ENCODE assay signal across 9 cellular contexts in genomic region chr1:38000233-38000528, GRCh38. TPM values are rescaled to one million over a fixed set of nuclear protein-coding genes. Genes with fewer than 3 reads are reported as not detected.
DNase-seq lines count a peak whose midpoint lies in the region; ATAC-seq and TF ChIP-seq lines count a peak whose summit lies in the region.
"Had no signal": no experiment of that assay in that cellular context is flagged by ENCODE, and none has a peak within 500 bp of the region (broad histone marks: within the 10 kb centered on the region; RNA-seq: fewer than 3 reads in every experiment).

No MANE protein-coding gene starts in this region.

- TF ChIP-seq CTCF in heart right ventricle (IDR thresholded peaks at IDR 0.05): no peak

- peak overlapping the region; percentile 83 for H3K4me3 Mint-ChIP-seq in natural killer cell treated with Interleukin-12 subunit alpha and Interleukin-12 subunit beta and Interleukin-15 and Interleukin-18, amount 100 ng/mL, for 72 hours
- H3K4me3 Mint-ChIP-seq: central memory CD8-positive, alpha-beta T cell had no signal

- no peak for DNase-seq in heart right ventricle
- DNase-seq in left ventricle myocardium superior: no peak
- no peak for DNase-seq in natural killer cell treated with Interleukin-12 subunit alpha and Interleukin-12 subunit beta and Interleukin-15 and Interleukin-18, amount 100 ng/mL, for 72 hours (ENCODE audit: low spot score)
- no peak for DNase-seq in aorta
- no peak for DNase-seq in glomerular visceral epithelial cell (ENCODE audit: extremely low spot score)
- DNase-seq in HT-29 (ENCODE audit: low spot score): no peak

- H3K9ac ChIP-seq in duodenal mucosa (ENCODE audit: low read depth in 1 of 2, low read length in 2 of 2): peak overlapping the region; percentile 39 to 54

- H3K9me3 ChIP-seq in heart right ventricle: no peaks in the 10 kb centered on the region
- no peaks in the 10 kb centered on the region for H3K9me3 ChIP-seq in duodenal mucosa (ENCODE audit: control insufficient read depth in 1 of 2, low read length in 2 of 2)
- no peaks in the 10 kb centered on the region for H3K9me3 ChIP-seq in aorta (ENCODE audit: control insufficient read depth, low read length)

- no peaks in the 10 kb centered on the region for H3K27me3 ChIP-seq in heart right ventricle
- H3K27me3 ChIP-seq in duodenal mucosa (ENCODE audit: control insufficient read depth in 1 of 2, insufficient read depth in 2 of 2, low read length in 2 of 2): peaks cover 6% of the 10 kb centered on the region in 2 donors
- H3K27me3 ChIP-seq in aorta (ENCODE audit: control insufficient read depth in 1 of 2, insufficient read depth in 2 of 2, low read length in 1 of 2): no peaks in the 10 kb centered on the region

- H3K9me3 Mint-ChIP-seq in natural killer cell treated with Interleukin-12 subunit alpha and Interleukin-12 subunit beta and Interleukin-15 and Interleukin-18, amount 100 ng/mL, for 72 hours: no peaks in the 10 kb centered on the region
- H3K9me3 Mint-ChIP-seq: central memory CD8-positive, alpha-beta T cell had no signal

- H3K27ac ChIP-seq in heart right ventricle (peak overlapping the region; percentile 77 to 97 (median 94)), duodenal mucosa (ENCODE audit: low read depth, low read length) (peak overlapping the region; percentile 85), aorta (ENCODE audit: low read depth in 1 of 2, low read length in 2 of 2) (peak overlapping the region; percentile 90 to 94)

- H3K36me3 ChIP-seq in heart right ventricle (peaks cover 0 to 28% (median 12%) of the 10 kb centered on the region in 9 donors), duodenal mucosa (ENCODE audit: control insufficient read depth in 1 of 2, insufficient read depth in 2 of 2, low read length in 2 of 2) (peaks cover 5 to 10% of the 10 kb centered on the region in 2 donors), aorta (ENCODE audit: control insufficient read depth in 1 of 2, insufficient read depth in 2 of 2, low read length in 1 of 2) (no peaks in the 10 kb centered on the region)

- intact Hi-C loops in heart right ventricle (cut with DNase I): no loop called here
- intact Hi-C loops in left ventricle myocardium superior (cut with micrococcal nuclease): no loop called here
- intact Hi-C loops in aorta (cut with DNase I): no loop called here

- ATAC-seq in heart right ventricle (no peak), left ventricle myocardium superior (no peak), aorta (ENCODE audit: low FRiP score) (no peak), GM21529 (IDR thresholded peaks at IDR 0.05; ENCODE audit: unreplicated experiment) (no peak)
- no peak for ATAC-seq in natural killer cell treated with Interleukin-12 subunit alpha and Interleukin-12 subunit beta and Interleukin-15 and Interleukin-18, amount 100 ng/mL, for 72 hours

- peaks cover 44 to 60% of the 10 kb centered on the region in 2 donors for H3K4me1 Mint-ChIP-seq in natural killer cell treated with Interleukin-12 subunit alpha and Interleukin-12 subunit beta and Interleukin-15 and Interleukin-18, amount 100 ng/mL, for 72 hours (ENCODE audit: low read depth in 2 of 2)

- no peaks in the 10 kb centered on the region for H3K27me3 Mint-ChIP-seq in natural killer cell treated with Interleukin-12 subunit alpha and Interleukin-12 subunit beta and Interleukin-15 and Interleukin-18, amount 100 ng/mL, for 72 hours

- peak overlapping the region in 7 of 10 donors; percentile 1 to 36 (median 26) for H3K4me3 ChIP-seq in heart right ventricle
- peak overlapping the region in 1 of 2 donors; percentile 13 for H3K4me3 ChIP-seq in duodenal mucosa (ENCODE audit: low read depth in 1 of 2, low read length in 2 of 2)
- no peak overlapping the region for H3K4me3 ChIP-seq in aorta (ENCODE audit: low read length in 2 of 2)

- peaks cover 45 to 97% (median 84%) of the 10 kb centered on the region in 9 donors for H3K4me1 ChIP-seq in heart right ventricle
- peaks cover 34 to 50% of the 10 kb centered on the region in 2 donors for H3K4me1 ChIP-seq in duodenal mucosa (ENCODE audit: control insufficient read depth in 1 of 2, insufficient read depth in 2 of 2, low read length in 2 of 2)
- peaks cover 2 to 6% of the 10 kb centered on the region in 2 donors for H3K4me1 ChIP-seq in aorta (ENCODE audit: control insufficient read depth in 1 of 2, insufficient read depth in 2 of 2, low read length in 2 of 2)

- peak overlapping the region; percentile 95 to 98 for H3K27ac Mint-ChIP-seq in natural killer cell treated with Interleukin-12 subunit alpha and Interleukin-12 subunit beta and Interleukin-15 and Interleukin-18, amount 100 ng/mL, for 72 hours

- peaks cover 1% of the 10 kb centered on the region for H3K36me3 Mint-ChIP-seq in natural killer cell treated with Interleukin-12 subunit alpha and Interleukin-12 subunit beta and Interleukin-15 and Interleukin-18, amount 100 ng/mL, for 72 hours

- 50 to 52% methylated on average over 2 of the region's 2 CpGs for WGBS in heart right ventricle, 2 donors
- WGBS in aorta, 2 donors: 25 to 33% methylated on average over 2 of the region's 2 CpGs

RNA-seq across cellular contexts. Expression of gene FHL3, which starts 5.1 kb away (rescaled TPM):
- total RNA-seq in heart right ventricle (10 to 100 TPM in 3 of 10 donors, 1 to 10 TPM in 7; 5.8 to 23.8 (median 8.3) TPM), left ventricle myocardium superior (13.3 TPM), aorta (10 to 100 TPM; 43.4 to 67.9 TPM)
- polyA plus RNA-seq in heart right ventricle (10 to 100 TPM; 11.6 to 14.9 TPM), aorta (10 to 100 TPM; 29.9 to 53.1 TPM)
- 10 to 100 TPM; 24.5 TPM for total RNA-seq in natural killer cell treated with Interleukin-12 subunit alpha and Interleukin-12 subunit beta and Interleukin-15 and Interleukin-18, amount 100 ng/mL, for 72 hours
- 12.2 and 15.2 TPM in 2 replicates for total RNA-seq in HT-29 (2014; rRNA removed; shearing (Covaris generic))

RNA-seq across cellular contexts. Expression of gene SF3A3, which starts 10.4 kb away (rescaled TPM):
- total RNA-seq in heart right ventricle (10 to 100 TPM; 21.0 to 30.3 (median 27.1) TPM), left ventricle myocardium superior (28.2 TPM), aorta (10 to 100 TPM; 52.5 to 56.9 TPM)
- polyA plus RNA-seq in heart right ventricle (10 to 100 TPM; 14.2 to 18.6 TPM), aorta (10 to 100 TPM; 18.8 to 29.0 TPM)
- total RNA-seq in natural killer cell treated with Interleukin-12 subunit alpha and Interleukin-12 subunit beta and Interleukin-15 and Interleukin-18, amount 100 ng/mL, for 72 hours: 100 to 1,000 TPM in 1 of 2 donors, 10 to 100 TPM in 1; 90.7 to 174 TPM
- 57.5 and 69.0 TPM in 2 replicates for total RNA-seq in HT-29 (2014; rRNA removed; shearing (Covaris generic))

RNA-seq across cellular contexts. Expression of gene UTP11, which starts 12.4 kb away (rescaled TPM):
- total RNA-seq in heart right ventricle (10 to 100 TPM; 24.1 to 59.8 (median 37.1) TPM), left ventricle myocardium superior (38.6 TPM), aorta (10 to 100 TPM; 28.4 to 28.8 TPM)
- polyA plus RNA-seq in heart right ventricle (10 to 100 TPM; 22.9 to 34.2 TPM), aorta (10 to 100 TPM; 24.2 to 29.9 TPM)
- total RNA-seq in natural killer cell treated with Interleukin-12 subunit alpha and Interleukin-12 subunit beta and Interleukin-15 and Interleukin-18, amount 100 ng/mL, for 72 hours: 10 to 100 TPM; 59.9 to 60.0 TPM
- 22.1 and 26.1 TPM in 2 replicates for total RNA-seq in HT-29 (2014; rRNA removed; shearing (Covaris generic))

RNA-seq across cellular contexts. Expression of gene POU3F1, which starts 46.4 kb away (rescaled TPM):
- total RNA-seq in heart right ventricle (under 1 TPM in 2 of 10 donors, not detected in 8; 0.13 to 0.22 TPM), left ventricle myocardium superior (not detected), aorta (under 1 TPM; 0.21 to 0.55 TPM)
- polyA plus RNA-seq in heart right ventricle (under 1 TPM in 1 of 2 donors, not detected in 1; 0.03 TPM), aorta (not detected)
- total RNA-seq in natural killer cell treated with Interleukin-12 subunit alpha and Interleukin-12 subunit beta and Interleukin-15 and Interleukin-18, amount 100 ng/mL, for 72 hours: under 1 TPM; 0.50 to 0.93 TPM
- 0.94 and 1.1 TPM in 2 replicates for total RNA-seq in HT-29 (2014; rRNA removed; shearing (Covaris generic))

RNA-seq across cellular contexts. Expression of gene INPP5B, which starts 53.3 kb away (rescaled TPM):
- total RNA-seq in heart right ventricle: 10 to 100 TPM in 9 of 10 donors, 1 to 10 TPM in 1; 8.7 to 16.7 (median 12.5) TPM
- 10 to 100 TPM in 1 of 2 donors, 1 to 10 TPM in 1; 4.1 to 17.3 TPM for polyA plus RNA-seq in heart right ventricle
- total RNA-seq in left ventricle myocardium superior: 12.0 TPM
- total RNA-seq in natural killer cell treated with Interleukin-12 subunit alpha and Interleukin-12 subunit beta and Interleukin-15 and Interleukin-18, amount 100 ng/mL, for 72 hours: 10 to 100 TPM; 48.1 to 86.0 TPM
- 10 to 100 TPM; 38.4 to 52.2 TPM for total RNA-seq in aorta
- polyA plus RNA-seq in aorta: 10 to 100 TPM in 1 of 2 donors, 1 to 10 TPM in 1; 6.4 to 28.3 TPM
- total RNA-seq in HT-29 (2014; rRNA removed; shearing (Covaris generic)): 10.0 and 15.5 TPM in 2 replicates

Comparison
In these comparisons a context has a peak if more than half of its experiments do, and no peak if none do; other contexts are left out.
1. H3K4me3 ChIP-seq: peak in heart right ventricle (7 of 10); none in aorta (0 of 2).
2. Peak in every context shown above with its lines, with median percentiles within 50 percentile points of each other: H3K27ac ChIP-seq.